ENCODE assay signal across 8 cellular contexts in the genomic region with DNA sequence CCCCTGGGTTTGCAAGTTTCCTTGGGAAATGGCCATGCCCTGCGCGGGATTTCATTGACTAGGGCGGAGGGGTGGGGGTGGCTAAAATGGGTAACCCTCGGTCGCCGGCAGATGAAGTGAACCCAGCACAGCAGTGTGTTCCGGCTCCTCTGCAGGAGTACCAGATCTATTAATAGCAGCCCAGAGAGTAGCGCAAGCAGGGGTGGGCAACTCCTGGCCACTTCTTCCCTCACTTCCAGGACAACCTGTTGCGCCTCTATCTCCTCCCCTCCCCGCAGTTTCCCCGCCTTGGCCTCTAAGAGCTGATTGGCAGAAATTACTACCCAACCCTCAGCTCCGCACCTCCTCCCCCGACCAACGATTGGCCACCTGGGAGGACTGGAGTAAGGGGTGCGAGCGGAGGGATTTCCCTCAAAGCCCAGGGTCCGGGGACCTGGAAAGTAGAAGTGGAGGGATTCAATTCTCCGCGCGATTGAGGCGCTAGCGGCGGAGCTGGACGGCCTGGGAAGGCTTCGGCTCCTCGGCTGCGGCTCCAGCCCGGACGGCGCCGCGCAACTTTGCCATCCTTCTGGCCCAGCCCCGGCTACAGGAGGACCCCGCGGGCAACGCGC. TPM values are rescaled to one million over a fixed set of nuclear protein-coding genes. Genes with fewer than 3 reads are reported as not detected.
DNase-seq lines count a peak whose midpoint lies in the region; ATAC-seq lines count a peak whose summit lies in the region.

A gene with protein sequence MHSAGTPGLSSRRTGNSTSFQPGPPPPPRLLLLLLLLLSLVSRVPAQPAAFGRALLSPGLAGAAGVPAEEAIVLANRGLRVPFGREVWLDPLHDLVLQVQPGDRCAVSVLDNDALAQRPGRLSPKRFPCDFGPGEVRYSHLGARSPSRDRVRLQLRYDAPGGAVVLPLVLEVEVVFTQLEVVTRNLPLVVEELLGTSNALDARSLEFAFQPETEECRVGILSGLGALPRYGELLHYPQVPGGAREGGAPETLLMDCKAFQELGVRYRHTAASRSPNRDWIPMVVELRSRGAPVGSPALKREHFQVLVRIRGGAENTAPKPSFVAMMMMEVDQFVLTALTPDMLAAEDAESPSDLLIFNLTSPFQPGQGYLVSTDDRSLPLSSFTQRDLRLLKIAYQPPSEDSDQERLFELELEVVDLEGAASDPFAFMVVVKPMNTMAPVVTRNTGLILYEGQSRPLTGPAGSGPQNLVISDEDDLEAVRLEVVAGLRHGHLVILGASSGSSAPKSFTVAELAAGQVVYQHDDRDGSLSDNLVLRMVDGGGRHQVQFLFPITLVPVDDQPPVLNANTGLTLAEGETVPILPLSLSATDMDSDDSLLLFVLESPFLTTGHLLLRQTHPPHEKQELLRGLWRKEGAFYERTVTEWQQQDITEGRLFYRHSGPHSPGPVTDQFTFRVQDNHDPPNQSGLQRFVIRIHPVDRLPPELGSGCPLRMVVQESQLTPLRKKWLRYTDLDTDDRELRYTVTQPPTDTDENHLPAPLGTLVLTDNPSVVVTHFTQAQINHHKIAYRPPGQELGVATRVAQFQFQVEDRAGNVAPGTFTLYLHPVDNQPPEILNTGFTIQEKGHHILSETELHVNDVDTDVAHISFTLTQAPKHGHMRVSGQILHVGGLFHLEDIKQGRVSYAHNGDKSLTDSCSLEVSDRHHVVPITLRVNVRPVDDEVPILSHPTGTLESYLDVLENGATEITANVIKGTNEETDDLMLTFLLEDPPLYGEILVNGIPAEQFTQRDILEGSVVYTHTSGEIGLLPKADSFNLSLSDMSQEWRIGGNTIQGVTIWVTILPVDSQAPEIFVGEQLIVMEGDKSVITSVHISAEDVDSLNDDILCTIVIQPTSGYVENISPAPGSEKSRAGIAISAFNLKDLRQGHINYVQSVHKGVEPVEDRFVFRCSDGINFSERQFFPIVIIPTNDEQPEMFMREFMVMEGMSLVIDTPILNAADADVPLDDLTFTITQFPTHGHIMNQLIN (N-terminal part only) (plus strand): TSS at position 443 of the 611 bp plus-strand sequence. CDS start 268 bp downstream, outside the sequence.

- DNase-seq in Daoy (ENCODE audit: low read depth), result peak; percentile 45
- peak; percentile 24 to 48 for DNase-seq in NCI-H187 (lab: John Stamatoyannopoulos, UW)
- DNase-seq in anterior cingulate cortex (lab: John Stamatoyannopoulos, UW), result peak in 45 of 58 donors; percentile 14 to 71 (median 42)
- no peak for DNase-seq in Kasumi-1 (lab: John Stamatoyannopoulos, UW)

- peaks cover 16% of the 10 kb centered on the region for H3K27me3 ChIP-seq in iPS-15b (ENCODE audit: control insufficient read depth, insufficient read depth, low read length)
- H3K27me3 ChIP-seq in skeletal muscle tissue (ENCODE audit: control insufficient read depth in 3 of 3, insufficient read depth in 3 of 3, low read length in 3 of 3), result peaks cover 0 to 10% (median 0%) of the 10 kb centered on the region in 3 donors

- H3K27ac ChIP-seq in skeletal muscle tissue (ENCODE audit: low read depth, low read length), result peak within 1 kb of the TSS; percentile 61

- no peaks in the 10 kb centered on the region for H3K9me3 ChIP-seq in iPS-15b (ENCODE audit: control insufficient read depth, insufficient read depth, low read length)
- H3K9me3 ChIP-seq in skeletal muscle tissue (ENCODE audit: control insufficient read depth in 3 of 3, low read length in 3 of 3), result no peaks in the 10 kb centered on the region

- H3K9ac ChIP-seq in iPS-15b (ENCODE audit: low read depth, low read length) (peak within 1 kb of the TSS; percentile 74), skeletal muscle tissue (ENCODE audit: low read depth in 1 of 3, low read length in 3 of 3) (peak within 1 kb of the TSS; percentile 76 to 86 (median 80))

- H3K36me3 ChIP-seq in iPS-15b (ENCODE audit: control insufficient read depth, insufficient read depth, low read length), result peaks cover 5% of the 10 kb centered on the region
- H3K36me3 ChIP-seq in skeletal muscle tissue (ENCODE audit: control insufficient read depth in 3 of 3, insufficient read depth in 3 of 3, low read length in 3 of 3), result peaks cover 0 to 6% (median 5%) of the 10 kb centered on the region in 3 donors

- H3K4me3 ChIP-seq in iPS-15b (ENCODE audit: low read depth, low read length) (peak within 1 kb of the TSS; percentile 67), skeletal muscle tissue (ENCODE audit: low read length in 3 of 3) (peak within 1 kb of the TSS; percentile 78 to 84 (median 82))

- no peak for ATAC-seq in GM21717 (IDR thresholded peaks at IDR 0.05; ENCODE audit: unreplicated experiment)
- no peak for ATAC-seq in GM19463 (IDR thresholded peaks at IDR 0.05; ENCODE audit: unreplicated experiment)

- H3K4me1 ChIP-seq in iPS-15b (ENCODE audit: control insufficient read depth, insufficient read depth, low read length) (peaks cover 4% of the 10 kb centered on the region), skeletal muscle tissue (ENCODE audit: control insufficient read depth in 3 of 3, insufficient read depth in 3 of 3, low read length in 3 of 3) (peaks cover 9 to 29% (median 16%) of the 10 kb centered on the region in 3 donors)

RNA-seq across cellular contexts. Expression of the gene that starts here (rescaled TPM):
- total RNA-seq in Daoy (2014; rRNA removed; shearing (Covaris generic)), result under 0.01 TPM in 1 of 2 replicates, not detected in the other
- total RNA-seq in skeletal muscle tissue, result 7.8 TPM

Comparison
In these comparisons a context has a peak if more than half of its experiments do, and no peak if none do; other contexts are left out.
1. Peak in DNase-seq in Daoy; RNA of the gene not detected or under 1 TPM.
2. DNase-seq: peak in NCI-H187 (2 of 2) and anterior cingulate cortex (45 of 58); none in Kasumi-1 (0 of 2).